Comparison of ENCODE assay signal across 8 cellular contexts in the genomic region with DNA sequence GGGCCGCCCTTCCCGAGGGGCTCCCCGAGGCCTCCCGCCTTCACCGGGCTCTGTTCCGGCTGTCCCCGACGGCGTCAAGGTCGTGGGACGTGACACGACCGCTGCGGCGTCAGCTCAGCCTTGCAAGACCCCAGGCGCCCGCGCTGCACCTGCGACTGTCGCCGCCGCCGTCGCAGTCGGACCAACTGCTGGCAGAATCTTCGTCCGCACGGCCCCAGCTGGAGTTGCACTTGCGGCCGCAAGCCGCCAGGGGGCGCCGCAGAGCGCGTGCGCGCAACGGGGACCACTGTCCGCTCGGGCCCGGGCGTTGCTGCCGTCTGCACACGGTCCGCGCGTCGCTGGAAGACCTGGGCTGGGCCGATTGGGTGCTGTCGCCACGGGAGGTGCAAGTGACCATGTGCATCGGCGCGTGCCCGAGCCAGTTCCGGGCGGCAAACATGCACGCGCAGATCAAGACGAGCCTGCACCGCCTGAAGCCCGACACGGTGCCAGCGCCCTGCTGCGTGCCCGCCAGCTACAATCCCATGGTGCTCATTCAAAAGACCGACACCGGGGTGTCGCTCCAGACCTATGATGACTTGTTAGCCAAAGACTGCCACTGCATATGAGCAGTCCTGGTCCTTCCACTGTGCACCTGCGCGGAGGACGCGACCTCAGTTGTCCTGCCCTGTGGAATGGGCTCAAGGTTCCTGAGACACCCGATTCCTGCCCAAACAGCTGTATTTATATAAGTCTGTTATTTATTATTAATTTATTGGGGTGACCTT. TPM values are rescaled to one million over a fixed set of nuclear protein-coding genes. Genes with fewer than 3 reads are reported as not detected.
DNase-seq lines count a peak whose midpoint lies in the region; ATAC-seq and TF ChIP-seq lines count a peak whose summit lies in the region.

No MANE protein-coding gene starts in this region.

- H3K4me1 Mint-ChIP-seq in naive B cell, result peaks cover 19 to 56% (median 35%) of the 10 kb centered on the region in 3 donors

- peaks cover 0 to 2% of the 10 kb centered on the region in 2 donors for H3K9me3 ChIP-seq in esophagus (ENCODE audit: control insufficient read depth in 2 of 2, insufficient read depth in 1 of 2, low read depth in 1 of 2, low read length in 1 of 2)

- no peaks in the 10 kb centered on the region for H3K4me1 ChIP-seq in esophagus (ENCODE audit: control insufficient read depth in 2 of 2, insufficient read depth in 2 of 2, low read length in 1 of 2)

- DNase-seq in Ammon's horn (ENCODE audit: low spot score) (peak; percentile 67), NCI-H82 treated with DMSO at 0.1 percent for 48 hours (lab: John Stamatoyannopoulos, UW; ENCODE audit: unreplicated experiment) (peak; percentile 62), naive B cell (peak; percentile 79)
- peak; percentile 98 for DNase-seq in activated CD8-positive, alpha-beta memory T cell treated with anti-CD3 and anti-CD28 coated beads, Interleukin-2, amount 50 U/mL, for 48 hours
- peak; percentile 48 to 77 for DNase-seq in stimulated activated CD8-positive, alpha-beta memory T cell treated with anti-CD3 and anti-CD28 coated beads, Interleukin-7, amount 100 ng/mL, for 48 hours (ENCODE audit: extremely low read depth in 1 of 2, low read depth in 1 of 2)

- H3K36me3 ChIP-seq in esophagus (ENCODE audit: control insufficient read depth in 2 of 2, insufficient read depth in 2 of 2, low read length in 1 of 2), result no peaks in the 10 kb centered on the region

- H3K27me3 Mint-ChIP-seq in naive B cell, result peaks cover 0 to 5% (median 5%) of the 10 kb centered on the region in 3 donors

- H3K27me3 ChIP-seq in esophagus (ENCODE audit: control insufficient read depth in 1 of 2, insufficient read depth in 2 of 2, low read length in 2 of 2), result no peaks in the 10 kb centered on the region

- TF ChIP-seq POLR2A in GM18951 (IDR thresholded peaks at IDR 0.05; ENCODE audit: extremely low read depth, insufficient read depth, insufficient read length), result peak; percentile 60

- in situ Hi-C loops in GM18951 (cut with MboI; ENCODE audit: low sequenced_read_pairs, unreplicated experiment), result no loop called here

- ATAC-seq in HG03442 (IDR thresholded peaks at IDR 0.05; ENCODE audit: unreplicated experiment), result peak; percentile 59
- ATAC-seq in naive B cell (ENCODE audit: low read depth in 2 of 2), result peak; percentile 82 to 87

- H3K9me3 Mint-ChIP-seq in naive B cell, result peaks cover 0 to 4% (median 2%) of the 10 kb centered on the region in 7 donors

- peak overlapping the region; percentile 9 to 19 for H3K4me3 ChIP-seq in esophagus (ENCODE audit: low read depth in 1 of 2, low read length in 2 of 2)

- H3K27ac ChIP-seq in esophagus (ENCODE audit: low read depth in 2 of 2, low read length in 1 of 2), result peak overlapping the region in 1 of 2 donors; percentile 34

- H3K27ac Mint-ChIP-seq in naive B cell, result peak overlapping the region in 5 of 6 donors; percentile 42 to 85 (median 61)

- WGBS in esophagus, 2 donors, result 6 to 10% methylated on average over 74 of the region's 74 CpGs

- peak overlapping the region; percentile 50 to 90 (median 84) for H3K4me3 Mint-ChIP-seq in naive B cell

- peaks cover 0 to 13% of the 10 kb centered on the region in 2 donors for H3K36me3 Mint-ChIP-seq in naive B cell

RNA-seq across cellular contexts. Expression of gene GDF15, which starts 2.6 kb away (rescaled TPM):
- polyA plus RNA-seq in esophagus (1 to 10 TPM in 1 of 2 donors, under 1 TPM in 1; 0.24 to 2.8 TPM), naive B cell (ENCODE audit: low read depth in 6 of 6) (not detected)

RNA-seq across cellular contexts. Expression of gene LRRC25, which starts 8.9 kb away (rescaled TPM):
- polyA plus RNA-seq in esophagus (under 1 TPM; 0.55 to 0.66 TPM), naive B cell (ENCODE audit: low read depth in 6 of 6) (10 to 100 TPM in 4 of 6 donors, 1 to 10 TPM in 1, under 1 TPM in 1; 0.17 to 30.8 (median 17.9) TPM)

RNA-seq across cellular contexts. Expression of gene SSBP4, which starts 30.7 kb away (rescaled TPM):
- polyA plus RNA-seq in esophagus, result 10 to 100 TPM; 25.4 to 25.9 TPM
- polyA plus RNA-seq in naive B cell (ENCODE audit: low read depth in 6 of 6), result 10 to 100 TPM; 54.7 to 78.0 (median 61.8) TPM

RNA-seq across cellular contexts. Expression of gene PGPEP1, which starts 48.1 kb away (rescaled TPM):
- polyA plus RNA-seq in esophagus, result 1 to 10 TPM; 1.8 to 1.9 TPM
- 10 to 100 TPM in 2 of 6 donors, 1 to 10 TPM in 4; 4.0 to 11.8 (median 8.0) TPM for polyA plus RNA-seq in naive B cell (ENCODE audit: low read depth in 6 of 6)

RNA-seq across cellular contexts. Expression of gene ISYNA1, which starts 49.4 kb away (rescaled TPM):
- polyA plus RNA-seq in esophagus (10 to 100 TPM; 17.5 to 42.7 TPM), naive B cell (ENCODE audit: low read depth in 6 of 6) (10 to 100 TPM in 2 of 6 donors, 1 to 10 TPM in 4; 6.3 to 12.2 (median 8.6) TPM)
